Comparison of ENCODE assay signal across 8 cellular contexts in the genomic region with DNA sequence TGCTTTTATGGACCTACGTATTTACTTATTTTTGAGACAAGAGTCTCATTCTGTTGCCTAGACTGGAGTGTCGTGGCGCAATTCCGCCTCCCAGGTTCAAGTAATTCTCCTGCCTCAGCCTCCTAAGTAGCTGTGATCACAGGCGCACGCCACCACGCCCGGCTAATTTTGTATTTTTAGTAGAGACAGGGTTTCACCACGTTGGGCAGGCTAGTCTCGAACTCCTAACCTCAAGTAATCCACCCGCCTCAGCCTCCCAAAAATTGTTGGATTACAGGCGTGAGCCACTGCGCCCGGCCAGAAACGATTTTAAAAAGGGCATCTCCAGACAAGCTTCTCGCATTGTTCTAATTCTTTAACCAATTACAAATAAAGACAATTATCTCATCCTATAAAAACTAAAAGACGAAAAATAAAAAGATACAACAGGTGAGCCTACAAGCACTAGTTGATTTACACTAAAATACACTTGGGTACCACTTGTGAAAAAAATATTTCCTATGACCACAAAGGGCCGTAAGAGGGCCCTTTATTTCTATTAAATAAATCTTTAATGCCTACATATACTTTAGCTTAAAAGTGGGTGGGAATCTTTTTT. TPM values are rescaled to one million over a fixed set of nuclear protein-coding genes. Genes with fewer than 3 reads are reported as not detected.
DNase-seq lines count a peak whose midpoint lies in the region; ATAC-seq and TF ChIP-seq lines count a peak whose summit lies in the region.

No MANE protein-coding gene starts in this region.

- no peak overlapping the region for H3K18ac ChIP-seq in mesenchymal stem cell (ENCODE audit: low read depth in 1 of 2, low read length in 2 of 2)

- H2AK5ac ChIP-seq in mesenchymal stem cell (ENCODE audit: low read length, severe bottlenecking): no peak overlapping the region

- WGBS in mesenchymal stem cell: 86% methylated on average over 17 of the region's 18 CpGs

- no peak for ATAC-seq in HG02678 (IDR thresholded peaks at IDR 0.05; ENCODE audit: unreplicated experiment)

- H4K8ac ChIP-seq in mesenchymal stem cell (ENCODE audit: low read length): no peak overlapping the region

- H2BK120ac ChIP-seq in mesenchymal stem cell (ENCODE audit: low read depth, low read length): no peak overlapping the region

- TF ChIP-seq CTCF in AG10803 (conservative IDR thresholded peaks at IDR 0.05; ENCODE audit: low read length): no peak
- no peak for TF ChIP-seq CTCF in HEK293 (tag by site-specific recombination; IDR thresholded peaks at IDR 0.05)
- no peak for TF ChIP-seq CTCF in astrocyte of the spinal cord (IDR thresholded peaks at IDR 0.05; ENCODE audit: low read depth, low read length)

- H2AFZ ChIP-seq in mesenchymal stem cell (ENCODE audit: low read depth, low read length): no peak overlapping the region

- H3K4me2 ChIP-seq in mesenchymal stem cell (ENCODE audit: low read length, poor library complexity, severe bottlenecking): peak overlapping the region; percentile 52

- DNase-seq in AG10803 (ENCODE audit: low read depth): no peak
- no peak for DNase-seq in astrocyte of the spinal cord (ENCODE audit: low read depth, low spot score)
- no peak for DNase-seq in mesenchymal stem cell
- DNase-seq in SIG-M5 (lab: John Stamatoyannopoulos, UW): no peak
- DNase-seq in NCI-H2081 treated with DMSO at 0.1 percent for 48 hours (lab: John Stamatoyannopoulos, UW): no peak
- no peak for DNase-seq in NOMO-1 treated with DMSO at 0.1 percent for 48 hours (lab: John Stamatoyannopoulos, UW; ENCODE audit: unreplicated experiment)

- no peak overlapping the region for H4K91ac ChIP-seq in mesenchymal stem cell (ENCODE audit: low read length)

- H3K36me3 ChIP-seq in HEK293 (ENCODE audit: control insufficient read depth in 2 of 2, insufficient read depth in 1 of 2, low read length in 2 of 2) (no peaks in the 10 kb centered on the region), mesenchymal stem cell (ENCODE audit: control insufficient read depth in 1 of 2, insufficient read depth in 2 of 2, low read depth in 1 of 2, low read length in 2 of 2) (no peaks in the 10 kb centered on the region)

- H3K9ac ChIP-seq in mesenchymal stem cell (ENCODE audit: low read length): peak overlapping the region; percentile 100

- in situ Hi-C loops in astrocyte of the spinal cord (cut with HindIII; ENCODE audit: low sequenced_read_pairs): no loop called here

- no peaks in the 10 kb centered on the region for H3K79me1 ChIP-seq in mesenchymal stem cell (replicated peaks; ENCODE audit: low read length, poor library complexity, severe bottlenecking)

- H2BK5ac ChIP-seq in mesenchymal stem cell (ENCODE audit: low read depth, low read length, poor library complexity, severe bottlenecking): no peak overlapping the region

- CTCF ChIA-PET in HEK293 (lab: Yijun Ruan, JAX): interaction anchor here (0.6 to 1.2 kb wide), 5 partner anchors 17 to 803 kb away, joined by 3 to 6 read pairs (median 3); no protein-coding TSS in a partner anchor

- POLR2A ChIA-PET in HEK293 (lab: Yijun Ruan, JAX): interaction anchor here (0.8 to 1.7 kb wide), 4 partner anchors 55 to 256 kb away, joined by 3 to 6 read pairs (median 3); no protein-coding TSS in a partner anchor

- H3K4ac ChIP-seq in mesenchymal stem cell (ENCODE audit: low read depth in 1 of 2, low read length in 2 of 2): no peak overlapping the region

- peaks cover 25% of the 10 kb centered on the region for H3K4me1 ChIP-seq in HEK293 (ENCODE audit: control insufficient read depth, insufficient read depth, low read length)
- H3K4me1 ChIP-seq in mesenchymal stem cell (ENCODE audit: control insufficient read depth, insufficient read depth, low read depth, low read length): peaks cover 11% of the 10 kb centered on the region

- H2BK15ac ChIP-seq in mesenchymal stem cell (ENCODE audit: low read depth, poor library complexity, severe bottlenecking): no peak overlapping the region

- H3K14ac ChIP-seq in mesenchymal stem cell (ENCODE audit: low read length in 2 of 2): no peak overlapping the region

- H3K4me3 ChIP-seq in AG10803 (ENCODE audit: low read length) (peak overlapping the region; percentile 96; the same call in 1 of the 2 replicates), HEK293 (ENCODE audit: low read depth, low read length) (peak overlapping the region; percentile 92), astrocyte of the spinal cord (ENCODE audit: low read depth, low read length) (peak overlapping the region; percentile 100), mesenchymal stem cell (ENCODE audit: insufficient read depth in 1 of 2, low read depth in 1 of 2, low read length in 2 of 2) (peak overlapping the region in 1 of 2 experiments; percentile 91)

- H2BK12ac ChIP-seq in mesenchymal stem cell (ENCODE audit: low read length in 2 of 2): no peak overlapping the region

- no peaks in the 10 kb centered on the region for H3K27me3 ChIP-seq in mesenchymal stem cell (ENCODE audit: control insufficient read depth in 1 of 2, insufficient read depth in 1 of 2, low read length in 2 of 2)

- H3K27ac ChIP-seq in HEK293 (ENCODE audit: extremely low read depth, low read depth, low read length): peak overlapping the region; percentile 20; the same call in 1 of the 2 replicates
- H3K27ac ChIP-seq in mesenchymal stem cell (ENCODE audit: low read length, poor library complexity, severe bottlenecking): no peak overlapping the region

- H3K9me3 ChIP-seq in HEK293 (ENCODE audit: control insufficient read depth, insufficient read depth, low read depth, low read length): no peaks in the 10 kb centered on the region
- no peaks in the 10 kb centered on the region for H3K9me3 ChIP-seq in mesenchymal stem cell (ENCODE audit: control insufficient read depth, low read length)

- H3K23ac ChIP-seq in mesenchymal stem cell (ENCODE audit: low read length in 2 of 2): no peak overlapping the region

TF ChIP-seq in HEK293, 187 proteins besides CTCF, POLR2A, EP300 and RAD21:
- TF ChIP-seq REPIN1 (tag by site-specific recombination; IDR thresholded peaks at IDR 0.05; ENCODE audit: low read depth) (no peak), SCRT2 (tag by site-specific recombination; IDR thresholded peaks at IDR 0.05) (peak; percentile 96), SCRT1 (tag by site-specific recombination; IDR thresholded peaks at IDR 0.05; ENCODE audit: borderline replicate concordance) (peak; percentile 85; the same call in 1 of the 2 replicates)

RNA-seq across cellular contexts. Expression of gene TRA2A, which starts 2.4 kb away (rescaled TPM):
- polyA plus RNA-seq in mesenchymal stem cell (2013, experiment 1 of 2): 48.0 TPM
- 49.3 TPM for polyA plus RNA-seq in mesenchymal stem cell (2013, experiment 2 of 2)

RNA-seq across cellular contexts. Expression of gene IGF2BP3, which starts 59.1 kb away (rescaled TPM):
- 122 TPM for polyA plus RNA-seq in mesenchymal stem cell (2013, experiment 1 of 2)
- 117 TPM for polyA plus RNA-seq in mesenchymal stem cell (2013, experiment 2 of 2)
